In genomic region chr5:180686799-180687198, GRCh38 we compare ENCODE assay signal across 6 cellular contexts. TPM values are rescaled to one million over a fixed set of nuclear protein-coding genes. Genes with fewer than 3 reads are reported as not detected.
"Had no signal": no experiment of that assay in that cellular context is flagged by ENCODE, and none has a peak within 500 bp of the region (broad histone marks: within the 10 kb centered on the region; RNA-seq: fewer than 3 reads in every experiment).

No MANE protein-coding gene starts in this region.

RNA-seq across cellular contexts. Expression of gene FLT4, which starts 37.4 kb away (rescaled TPM):
- total RNA-seq: M059J, PC-3, SJSA1 had no signal

RNA-seq across cellular contexts. Expression of gene OR2Y1, which starts 53.1 kb away (rescaled TPM):
- total RNA-seq: M059J, PC-3, Peyer's patch, Right ventricle myocardium superior, SJSA1 had no signal
- polyA plus RNA-seq: SK-N-SH had no signal
